In genomic region chr9:92883687-92884405, GRCh38 we compare ENCODE assay signal across 7 cellular contexts. TPM values are rescaled to one million over a fixed set of nuclear protein-coding genes. Genes with fewer than 3 reads are reported as not detected.
DNase-seq lines count a peak whose midpoint lies in the region; ATAC-seq and TF ChIP-seq lines count a peak whose summit lies in the region.
"Not testable (repeated sequence)": the region's sequence is repeated elsewhere in the genome, so short reads cannot be mapped to it uniquely, and the experiment has no call there.

No MANE protein-coding gene starts in this region.

- not testable (repeated sequence) for H2AFZ ChIP-seq in OCI-LY3 (ENCODE audit: low read depth, low read length)

- H3K27me3 ChIP-seq in DOHH2 (ENCODE audit: control insufficient read depth, low read length): peaks cover 17% of the 10 kb centered on the region
- not testable (repeated sequence) for H3K27me3 ChIP-seq in OCI-LY3 (ENCODE audit: low read depth, low read length)

- H3K4me2 ChIP-seq in DOHH2 (ENCODE audit: low read length); OCI-LY3 (ENCODE audit: low read length): not testable (repeated sequence)

- not testable (repeated sequence) for H3K9me3 Mint-ChIP-seq in HFFc6; activated naive CD4-positive, alpha-beta T cell treated with anti-CD3 and anti-CD28 coated beads, Interleukin-2, amount 50 U/mL, for 72 hours; progenitor cell of endocrine pancreas (ENCODE audit: low read depth)

- peak; percentile 37 for TF ChIP-seq CTCF in DOHH2 (IDR thresholded peaks at IDR 0.05; ENCODE audit: low read depth, low read length, poor library complexity, severe bottlenecking)
- TF ChIP-seq CTCF in HFFc6 (IDR thresholded peaks at IDR 0.05): peak; percentile 43
- TF ChIP-seq CTCF in OCI-LY3 (IDR thresholded peaks at IDR 0.05; ENCODE audit: low read depth, low read length): peak; percentile 20
- peak; percentile 11 for TF ChIP-seq CTCF in epithelial cell of proximal tubule (conservative IDR thresholded peaks at IDR 0.05; ENCODE audit: low read depth, low read length)
- TF ChIP-seq CTCF in progenitor cell of endocrine pancreas (IDR thresholded peaks at IDR 0.05; ENCODE audit: unreplicated experiment): peak; percentile 14

- H3K9ac ChIP-seq in OCI-LY3 (ENCODE audit: low read length): not testable (repeated sequence)

- not testable (repeated sequence) for H3K9me3 ChIP-seq in DOHH2 (ENCODE audit: control insufficient read depth, insufficient read depth, low read length); OCI-LY3 (ENCODE audit: insufficient read depth, low read length); T-helper 17 cell (ENCODE audit: control insufficient read depth, low read length, poor library complexity, severe bottlenecking)

- H3K4me1 Mint-ChIP-seq in HFFc6 (ENCODE audit: low read depth); progenitor cell of endocrine pancreas (ENCODE audit: low read depth): not testable (repeated sequence)
- peaks cover 33% of the 10 kb centered on the region for H3K4me1 Mint-ChIP-seq in T-helper 17 cell

- H3K27ac Mint-ChIP-seq in HFFc6, progenitor cell of endocrine pancreas: not testable (repeated sequence)
- peak overlapping the region; percentile 11 for H3K27ac Mint-ChIP-seq in T-helper 17 cell
- H3K27ac Mint-ChIP-seq in activated naive CD4-positive, alpha-beta T cell treated with anti-CD3 and anti-CD28 coated beads, Interleukin-2, amount 50 U/mL, for 72 hours: peak overlapping the region; percentile 44 to 81

- not testable (repeated sequence) for H3K4me1 ChIP-seq in DOHH2 (ENCODE audit: control insufficient read depth, low read length)
- H3K4me1 ChIP-seq in OCI-LY3 (ENCODE audit: low read length): peaks cover 14% of the 10 kb centered on the region

- H3K27me3 Mint-ChIP-seq in HFFc6 (ENCODE audit: insufficient read depth) (peaks cover 32% of the 10 kb centered on the region), progenitor cell of endocrine pancreas (peaks cover 19% of the 10 kb centered on the region)
- not testable (repeated sequence) for H3K27me3 Mint-ChIP-seq in T-helper 17 cell

- H4K20me1 ChIP-seq in DOHH2 (ENCODE audit: control insufficient read depth, insufficient read depth, low read depth, low read length); OCI-LY3 (ENCODE audit: insufficient read depth, low read length): not testable (repeated sequence)

- not testable (repeated sequence) for H3K27ac ChIP-seq in DOHH2 (ENCODE audit: low read depth, low read length); OCI-LY3 (ENCODE audit: low read length)

- H3K36me3 ChIP-seq in DOHH2 (ENCODE audit: control insufficient read depth, low read length); OCI-LY3 (replicated peaks; ENCODE audit: low read depth, low read length): not testable (repeated sequence)

- not testable (repeated sequence) for H3K79me2 ChIP-seq in DOHH2 (ENCODE audit: control insufficient read depth, low read length); OCI-LY3 (ENCODE audit: low read length)

- H3K4me3 Mint-ChIP-seq in HFFc6; progenitor cell of endocrine pancreas (ENCODE audit: low read depth): not testable (repeated sequence)
- H3K4me3 Mint-ChIP-seq in T-helper 17 cell: peak overlapping the region; percentile 7

- H3F3A ChIP-seq in DOHH2 (ENCODE audit: control insufficient read depth, insufficient read depth): not testable (repeated sequence)

- not testable (repeated sequence) for H3K4me3 ChIP-seq in DOHH2 (ENCODE audit: low read length); OCI-LY3 (ENCODE audit: low read length); epithelial cell of proximal tubule (ENCODE audit: low read depth, low read length)

- not testable (repeated sequence) for H3K36me3 Mint-ChIP-seq in HFFc6 (ENCODE audit: low read depth); T-helper 17 cell (ENCODE audit: low read depth); activated naive CD4-positive, alpha-beta T cell treated with anti-CD3 and anti-CD28 coated beads, Interleukin-2, amount 50 U/mL, for 72 hours; progenitor cell of endocrine pancreas (ENCODE audit: insufficient read depth)

- H3K9me2 ChIP-seq in DOHH2 (replicated peaks; ENCODE audit: control insufficient read depth, low read length): not testable (repeated sequence)

- not testable (repeated sequence) for DNase-seq in HFFc6; T-helper 17 cell; activated naive CD4-positive, alpha-beta T cell treated with anti-CD3 and anti-CD28 coated beads, Interleukin-2, amount 50 U/mL, for 72 hours (ENCODE audit: low spot score in 2 of 2); epithelial cell of proximal tubule (ENCODE audit: low read depth); progenitor cell of endocrine pancreas (ENCODE audit: low spot score, unreplicated experiment)

- not testable (repeated sequence) for ATAC-seq in T-helper 17 cell
- ATAC-seq in activated naive CD4-positive, alpha-beta T cell treated with anti-CD3 and anti-CD28 coated beads, Interleukin-2, amount 50 U/mL, for 72 hours: peak in 1 of 2 donors; percentile 82

RNA-seq across cellular contexts. Expression of gene ZNF484, which starts 6.0 kb away (rescaled TPM):
- 1 to 10 TPM; 5.1 to 7.0 (median 5.6) TPM for total RNA-seq in HFFc6 (2021; fragmentation: NEBNext Ultra II Directional; extraction: Animal tissue kit (Norgen Biotek cat#: 25700))
- total RNA-seq in T-helper 17 cell: 10 to 100 TPM; 13.5 to 14.7 TPM
- 10 to 100 TPM in 1 of 2 donors, 1 to 10 TPM in 1; 8.1 to 12.5 TPM for total RNA-seq in activated naive CD4-positive, alpha-beta T cell treated with anti-CD3 and anti-CD28 coated beads, Interleukin-2, amount 50 U/mL, for 72 hours
- 3.8 and 4.0 TPM in 2 replicates for total RNA-seq in epithelial cell of proximal tubule
- 11.1 and 12.0 TPM in 2 replicates for total RNA-seq in progenitor cell of endocrine pancreas
